In genomic region chr18:57784816-57785144, GRCh38 we compare ENCODE assay signal across 1 cellular context.
TF ChIP-seq lines count a peak whose summit lies in the region.

No MANE protein-coding gene starts in this region.

TF ChIP-seq in HepG2, 621 proteins besides CTCF, POLR2A, EP300 and RAD21:
- no peak for TF ChIP-seq ZNF343 (CRISPR knock-in tag; IDR thresholded peaks at IDR 0.05)
- TF ChIP-seq ZMYM3 (CRISPR knock-in tag; IDR thresholded peaks at IDR 0.05) = no peak
- TF ChIP-seq, protein P1, sequence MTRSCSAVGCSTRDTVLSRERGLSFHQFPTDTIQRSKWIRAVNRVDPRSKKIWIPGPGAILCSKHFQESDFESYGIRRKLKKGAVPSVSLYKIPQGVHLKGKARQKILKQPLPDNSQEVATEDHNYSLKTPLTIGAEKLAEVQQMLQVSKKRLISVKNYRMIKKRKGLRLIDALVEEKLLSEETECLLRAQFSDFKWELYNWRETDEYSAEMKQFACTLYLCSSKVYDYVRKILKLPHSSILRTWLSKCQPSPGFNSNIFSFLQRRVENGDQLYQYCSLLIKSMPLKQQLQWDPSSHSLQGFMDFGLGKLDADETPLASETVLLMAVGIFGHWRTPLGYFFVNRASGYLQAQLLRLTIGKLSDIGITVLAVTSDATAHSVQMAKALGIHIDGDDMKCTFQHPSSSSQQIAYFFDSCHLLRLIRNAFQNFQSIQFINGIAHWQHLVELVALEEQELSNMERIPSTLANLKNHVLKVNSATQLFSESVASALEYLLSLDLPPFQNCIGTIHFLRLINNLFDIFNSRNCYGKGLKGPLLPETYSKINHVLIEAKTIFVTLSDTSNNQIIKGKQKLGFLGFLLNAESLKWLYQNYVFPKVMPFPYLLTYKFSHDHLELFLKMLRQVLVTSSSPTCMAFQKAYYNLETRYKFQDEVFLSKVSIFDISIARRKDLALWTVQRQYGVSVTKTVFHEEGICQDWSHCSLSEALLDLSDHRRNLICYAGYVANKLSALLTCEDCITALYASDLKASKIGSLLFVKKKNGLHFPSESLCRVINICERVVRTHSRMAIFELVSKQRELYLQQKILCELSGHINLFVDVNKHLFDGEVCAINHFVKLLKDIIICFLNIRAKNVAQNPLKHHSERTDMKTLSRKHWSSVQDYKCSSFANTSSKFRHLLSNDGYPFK (CRISPR knock-in tag; IDR thresholded peaks at IDR 0.05; ENCODE audit: borderline replicate concordance) = no peak
- TF ChIP-seq ATRX (CRISPR knock-in tag; IDR thresholded peaks at IDR 0.05; ENCODE audit: borderline replicate concordance) = no peak
- TF ChIP-seq ZNF264 (CRISPR knock-in tag; IDR thresholded peaks at IDR 0.05) = no peak
- no peak for TF ChIP-seq ZNF484 (CRISPR knock-in tag; IDR thresholded peaks at IDR 0.05; ENCODE audit: borderline replicate concordance, low read depth)
- TF ChIP-seq U2AF2 (IDR thresholded peaks at IDR 0.05; ENCODE audit: low read depth, low read length) = no peak
- no peak for TF ChIP-seq ZNF431 (CRISPR knock-in tag; IDR thresholded peaks at IDR 0.05; ENCODE audit: borderline replicate concordance, low read depth)
- no peak for TF ChIP-seq ISL2 (CRISPR knock-in tag; IDR thresholded peaks at IDR 0.05)
- no peak for TF ChIP-seq ZNF83 (CRISPR knock-in tag; IDR thresholded peaks at IDR 0.05; ENCODE audit: borderline replicate concordance)
- no peak for TF ChIP-seq ZNF879 (CRISPR knock-in tag; IDR thresholded peaks at IDR 0.05)
- no peak for TF ChIP-seq ZNF251 (CRISPR knock-in tag; IDR thresholded peaks at IDR 0.05)
- TF ChIP-seq, protein P2, sequence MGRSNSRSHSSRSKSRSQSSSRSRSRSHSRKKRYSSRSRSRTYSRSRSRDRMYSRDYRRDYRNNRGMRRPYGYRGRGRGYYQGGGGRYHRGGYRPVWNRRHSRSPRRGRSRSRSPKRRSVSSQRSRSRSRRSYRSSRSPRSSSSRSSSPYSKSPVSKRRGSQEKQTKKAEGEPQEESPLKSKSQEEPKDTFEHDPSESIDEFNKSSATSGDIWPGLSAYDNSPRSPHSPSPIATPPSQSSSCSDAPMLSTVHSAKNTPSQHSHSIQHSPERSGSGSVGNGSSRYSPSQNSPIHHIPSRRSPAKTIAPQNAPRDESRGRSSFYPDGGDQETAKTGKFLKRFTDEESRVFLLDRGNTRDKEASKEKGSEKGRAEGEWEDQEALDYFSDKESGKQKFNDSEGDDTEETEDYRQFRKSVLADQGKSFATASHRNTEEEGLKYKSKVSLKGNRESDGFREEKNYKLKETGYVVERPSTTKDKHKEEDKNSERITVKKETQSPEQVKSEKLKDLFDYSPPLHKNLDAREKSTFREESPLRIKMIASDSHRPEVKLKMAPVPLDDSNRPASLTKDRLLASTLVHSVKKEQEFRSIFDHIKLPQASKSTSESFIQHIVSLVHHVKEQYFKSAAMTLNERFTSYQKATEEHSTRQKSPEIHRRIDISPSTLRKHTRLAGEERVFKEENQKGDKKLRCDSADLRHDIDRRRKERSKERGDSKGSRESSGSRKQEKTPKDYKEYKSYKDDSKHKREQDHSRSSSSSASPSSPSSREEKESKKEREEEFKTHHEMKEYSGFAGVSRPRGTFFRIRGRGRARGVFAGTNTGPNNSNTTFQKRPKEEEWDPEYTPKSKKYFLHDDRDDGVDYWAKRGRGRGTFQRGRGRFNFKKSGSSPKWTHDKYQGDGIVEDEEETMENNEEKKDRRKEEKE (IDR thresholded peaks at IDR 0.05) = no peak
- TF ChIP-seq YEATS4 (CRISPR knock-in tag; IDR thresholded peaks at IDR 0.05; ENCODE audit: borderline replicate concordance) = no peak
TF ChIP-seq in HepG2: peak in this region for 0.
